19 cellular contexts compared by ENCODE assay signal in genomic region chr10:3944591-3944990, GRCh38.
DNase-seq lines count a peak whose midpoint lies in the region; ATAC-seq and TF ChIP-seq lines count a peak whose summit lies in the region.
"Had no signal": no experiment of that assay in that cellular context is flagged by ENCODE, and none has a peak within 500 bp of the region (broad histone marks: within the 10 kb centered on the region; RNA-seq: fewer than 3 reads in every experiment).

No MANE protein-coding gene starts in this region.

- H3K36me3 ChIP-seq in tibial artery (no peaks in the 10 kb centered on the region), H7 (replicated peaks; ENCODE audit: control insufficient read depth, insufficient read depth, low read length) (no peaks in the 10 kb centered on the region)
- H3K36me3 ChIP-seq: adrenal gland, cardiac muscle cell, vagina had no signal

- peak overlapping the region; percentile 20 for H3K4me3 Mint-ChIP-seq in activated T-cell treated with anti-CD3 and anti-CD28 coated beads, Interleukin-2, amount 50 U/mL, for 4 hours
- no peak overlapping the region for H3K4me3 Mint-ChIP-seq in T-cell
- H3K4me3 Mint-ChIP-seq in effector memory CD8-positive, alpha-beta T cell: peak overlapping the region; percentile 68 to 87
- H3K4me3 Mint-ChIP-seq: activated B cell treated with CpG ODN at 0.5 μM for 24 hours had no signal

- peaks cover 0 to 28% (median 3%) of the 10 kb centered on the region in 4 donors for H3K4me1 ChIP-seq in tibial artery
- H3K4me1 ChIP-seq: adrenal gland, psoas muscle, vagina had no signal

- TF ChIP-seq CTCF in tibial artery (IDR thresholded peaks at IDR 0.05): no peak

- no peaks in the 10 kb centered on the region for H3K9me3 ChIP-seq in tibial artery
- H3K9me3 ChIP-seq: adrenal gland, psoas muscle, vagina had no signal

- no peaks in the 10 kb centered on the region for H3K27me3 ChIP-seq in tibial artery
- H3K27me3 ChIP-seq in H7 (ENCODE audit: control insufficient read depth, insufficient read depth, low read length): no peaks in the 10 kb centered on the region
- H3K27me3 ChIP-seq: adrenal gland, cardiac muscle cell, vagina had no signal

- intact Hi-C loops in tibial artery (cut with DNase I; ENCODE audit: low total_unique reads): no loop called here

- H3K36me3 Mint-ChIP-seq in activated T-cell treated with anti-CD3 and anti-CD28 coated beads, Interleukin-2, amount 50 U/mL, for 4 hours (ENCODE audit: insufficient read depth): no peaks in the 10 kb centered on the region
- no peaks in the 10 kb centered on the region for H3K36me3 Mint-ChIP-seq in T-cell
- peaks cover 39% of the 10 kb centered on the region for H3K36me3 Mint-ChIP-seq in effector memory CD8-positive, alpha-beta T cell (ENCODE audit: insufficient read depth)

- no peaks in the 10 kb centered on the region for H3K27me3 Mint-ChIP-seq in activated T-cell treated with anti-CD3 and anti-CD28 coated beads, Interleukin-2, amount 50 U/mL, for 4 hours (ENCODE audit: low read depth)
- H3K27me3 Mint-ChIP-seq in T-cell: no peaks in the 10 kb centered on the region
- H3K27me3 Mint-ChIP-seq in effector memory CD8-positive, alpha-beta T cell: no peaks in the 10 kb centered on the region

- CTCF ChIA-PET in T-cell (lab: Charles Lee): interaction anchor here (0.5 to 0.6 kb wide), 2 partner anchors 172 to 178 kb away, joined by 3 read pairs; no protein-coding TSS in a partner anchor

- H3K27ac ChIP-seq in tibial artery: peak overlapping the region; percentile 50 to 61
- H3K27ac ChIP-seq: adrenal gland, cardiac muscle cell, psoas muscle, vagina had no signal

- H3K4me1 Mint-ChIP-seq in activated T-cell treated with anti-CD3 and anti-CD28 coated beads, Interleukin-2, amount 50 U/mL, for 4 hours (ENCODE audit: low read depth): peaks cover 56% of the 10 kb centered on the region
- peaks cover 44 to 75% (median 45%) of the 10 kb centered on the region in 3 donors for H3K4me1 Mint-ChIP-seq in T-cell
- peaks cover 48 to 64% of the 10 kb centered on the region in 2 donors for H3K4me1 Mint-ChIP-seq in effector memory CD8-positive, alpha-beta T cell (ENCODE audit: low read depth in 2 of 2)

- H3K9me3 Mint-ChIP-seq in activated T-cell treated with anti-CD3 and anti-CD28 coated beads, Interleukin-2, amount 50 U/mL, for 4 hours: no peaks in the 10 kb centered on the region
- no peaks in the 10 kb centered on the region for H3K9me3 Mint-ChIP-seq in T-cell
- H3K9me3 Mint-ChIP-seq in effector memory CD8-positive, alpha-beta T cell: no peaks in the 10 kb centered on the region
- H3K9me3 Mint-ChIP-seq: activated B cell treated with CpG ODN at 0.5 μM for 24 hours had no signal

- H3K4me3 ChIP-seq in tibial artery (no peak overlapping the region), H7 (ENCODE audit: insufficient read depth, low read depth, low read length) (no peak overlapping the region)
- H3K4me3 ChIP-seq: adrenal gland, cardiac muscle cell, psoas muscle, vagina had no signal

- POLR2A ChIA-PET in T-cell (lab: Charles Lee): interaction anchor here in 1 of 2 donors (0.6 kb wide), 1 partner anchor 45 kb away, joined by 8 read pairs; no protein-coding TSS in a partner anchor

- peak overlapping the region; percentile 67 to 84 for H3K27ac Mint-ChIP-seq in T-cell
- H3K27ac Mint-ChIP-seq in effector memory CD8-positive, alpha-beta T cell: peak overlapping the region; percentile 98 to 99
- H3K27ac Mint-ChIP-seq: activated B cell treated with CpG ODN at 0.5 μM for 24 hours had no signal

- no peak for ATAC-seq in activated T-cell treated with anti-CD3 and anti-CD28 coated beads, Interleukin-2, amount 50 U/mL, for 4 hours
- no peak for ATAC-seq in T-cell (replicated peaks in 1 of 4)
- no peak for ATAC-seq in effector memory CD8-positive, alpha-beta T cell (replicated peaks)
- ATAC-seq: psoas muscle had no signal

- DNase-seq in activated T-cell treated with anti-CD3 and anti-CD28 coated beads, Interleukin-2, amount 50 U/mL, for 4 hours: no peak
- DNase-seq in activated T-cell treated with anti-CD3 and anti-CD28 coated beads for 4 hours (no peak), T-cell (no peak), tibial artery (no peak), H7 (no peak), AML-193 (lab: John Stamatoyannopoulos, UW) (no peak), NCI-H1930 (lab: John Stamatoyannopoulos, UW) (no peak)
- no peak for DNase-seq in effector memory CD8-positive, alpha-beta T cell
- DNase-seq: activated B cell treated with CpG ODN at 0.5 μM for 24 hours; adrenal gland; DMS79 treated with DMSO at 0.1 percent for 48 hours; midbrain; NCI-H146; NCI-H774; psoas muscle; SHP77 treated with DMSO at 0.1 percent for 48 hours; stimulated activated CD4-positive, alpha-beta T cell treated with anti-CD3 and anti-CD28 coated beads, Interleukin-4, amount 100 ng/mL, for 24 hours had no signal

Comparison
In these comparisons a context has a peak if more than half of its experiments do, and no peak if none do; other contexts are left out.
1. H3K4me3 Mint-ChIP-seq: peak in activated T-cell treated with anti-CD3 and anti-CD28 coated beads, Interleukin-2, amount 50 U/mL, for 4 hours (single experiment) and effector memory CD8-positive, alpha-beta T cell (2 of 2); none in T-cell (0 of 3).